8 cellular contexts compared by ENCODE assay signal in genomic region chr10:110528998-110529524, GRCh38. TPM values are rescaled to one million over a fixed set of nuclear protein-coding genes. Genes with fewer than 3 reads are reported as not detected.
DNase-seq lines count a peak whose midpoint lies in the region; ATAC-seq and TF ChIP-seq lines count a peak whose summit lies in the region.
"Not testable (repeated sequence)": the region's sequence is repeated elsewhere in the genome, so short reads cannot be mapped to it uniquely, and the experiment has no call there.

No MANE protein-coding gene starts in this region.

- H3K4me3 ChIP-seq in SU-DHL-6 (ENCODE audit: insufficient read depth, low read length, poor library complexity, severe bottlenecking); iPS-18a (ENCODE audit: low read length): not testable (repeated sequence)

- not testable (repeated sequence) for H3K36me3 Mint-ChIP-seq in activated naive CD4-positive, alpha-beta T cell treated with anti-CD3 and anti-CD28 coated beads for 36 hours (ENCODE audit: low read depth); stimulated activated naive CD8-positive, alpha-beta T cell treated with anti-CD3 and anti-CD28 coated beads, Interleukin-15, Interleukin-2, amounts not matched to agents 100 ng/mL and 50 ng/mL, for 24 hours (ENCODE audit: low read depth)

- H3K9ac ChIP-seq in SU-DHL-6 (ENCODE audit: low read length), result not testable (repeated sequence)
- H3K9ac ChIP-seq in iPS-18a (ENCODE audit: low read length), result peak overlapping the region; percentile 24

- H3K27ac ChIP-seq in SU-DHL-6 (ENCODE audit: low read depth, low read length), result peak overlapping the region; percentile 43
- not testable (repeated sequence) for H3K27ac ChIP-seq in iPS-18a (ENCODE audit: low read length)

- H3K4me1 Mint-ChIP-seq in activated naive CD4-positive, alpha-beta T cell treated with anti-CD3 and anti-CD28 coated beads for 36 hours (ENCODE audit: low read depth), result peaks cover 53% of the 10 kb centered on the region
- peaks cover 65% of the 10 kb centered on the region for H3K4me1 Mint-ChIP-seq in stimulated activated naive CD8-positive, alpha-beta T cell treated with anti-CD3 and anti-CD28 coated beads, Interleukin-15, Interleukin-2, amounts not matched to agents 100 ng/mL and 50 ng/mL, for 24 hours (ENCODE audit: low read depth)

- DNase-seq in GM13977 (ENCODE audit: low spot score), result peak; percentile 59
- DNase-seq in activated naive CD4-positive, alpha-beta T cell treated with anti-CD3 and anti-CD28 coated beads for 36 hours, result peak; percentile 68

- not testable (repeated sequence) for H3K27me3 ChIP-seq in SU-DHL-6 (ENCODE audit: low read length); iPS-18a (ENCODE audit: control insufficient read depth, insufficient read depth, low read length)

- H3K4me2 ChIP-seq in SU-DHL-6 (ENCODE audit: low read depth, low read length, poor library complexity, severe bottlenecking), result peak overlapping the region; percentile 42

- TF ChIP-seq CTCF in GM13977 (IDR thresholded peaks at IDR 0.05; ENCODE audit: extremely low read depth, insufficient read depth, missing control alignments); SU-DHL-6 (IDR thresholded peaks at IDR 0.05; ENCODE audit: insufficient read depth, low read length, poor library complexity, severe bottlenecking): not testable (repeated sequence)

- not testable (repeated sequence) for H3K9me2 ChIP-seq in SU-DHL-6 (replicated peaks; ENCODE audit: insufficient read depth, low read length)

- H2AFZ ChIP-seq in SU-DHL-6 (ENCODE audit: low read depth, low read length, severe bottlenecking), result not testable (repeated sequence)

- in situ Hi-C loops in GM13977 (cut with MboI; ENCODE audit: low pct_unique_long_range_greater_than_20kb, low sequenced_read_pairs, unreplicated experiment), result not testable (repeated sequence)

- H3K4me3 Mint-ChIP-seq in activated naive CD4-positive, alpha-beta T cell treated with anti-CD3 and anti-CD28 coated beads for 36 hours, result not testable (repeated sequence)
- H3K4me3 Mint-ChIP-seq in stimulated activated naive CD8-positive, alpha-beta T cell treated with anti-CD3 and anti-CD28 coated beads, Interleukin-15, Interleukin-2, amounts not matched to agents 100 ng/mL and 50 ng/mL, for 24 hours, result peak overlapping the region; percentile 56

- CTCF ChIA-PET in activated naive CD4-positive, alpha-beta T cell treated with anti-CD3 and anti-CD28 coated beads for 36 hours (lab: Charles Lee), result interaction anchor here (0.6 to 3.6 kb wide), 6 partner anchors 18 to 223 kb away, joined by 3 to 17 read pairs (median 3); no protein-coding TSS in a partner anchor

- H3K27me3 Mint-ChIP-seq in activated naive CD4-positive, alpha-beta T cell treated with anti-CD3 and anti-CD28 coated beads for 36 hours (ENCODE audit: low read depth); stimulated activated naive CD8-positive, alpha-beta T cell treated with anti-CD3 and anti-CD28 coated beads, Interleukin-15, Interleukin-2, amounts not matched to agents 100 ng/mL and 50 ng/mL, for 24 hours: not testable (repeated sequence)

- not testable (repeated sequence) for H3K79me2 ChIP-seq in SU-DHL-6 (ENCODE audit: insufficient read depth, low read length)

- not testable (repeated sequence) for H3F3A ChIP-seq in SU-DHL-6 (ENCODE audit: insufficient read depth)

- not testable (repeated sequence) for H3K9me3 ChIP-seq in SU-DHL-6 (ENCODE audit: insufficient read depth, low read length); iPS-18a (ENCODE audit: control insufficient read depth, low read depth, low read length)

- intact Hi-C loops in activated naive CD4-positive, alpha-beta T cell treated with anti-CD3 and anti-CD28 coated beads for 36 hours (cut with micrococcal nuclease), result loop anchor here (1.0 kb wide), 6 partner anchors 7 to 205 kb away; no protein-coding TSS in a partner anchor

- not testable (repeated sequence) for H3K36me3 ChIP-seq in SU-DHL-6 (ENCODE audit: low read length); iPS-18a (ENCODE audit: control insufficient read depth, low read depth, low read length)

- peak; percentile 75 for ATAC-seq in GM19455 (IDR thresholded peaks at IDR 0.05; ENCODE audit: unreplicated experiment)
- peak; percentile 77 for ATAC-seq in HG02678 (IDR thresholded peaks at IDR 0.05; ENCODE audit: unreplicated experiment)
- peak; percentile 85 for ATAC-seq in HG03439 (IDR thresholded peaks at IDR 0.05; ENCODE audit: unreplicated experiment)

- H3K27ac Mint-ChIP-seq in activated naive CD4-positive, alpha-beta T cell treated with anti-CD3 and anti-CD28 coated beads for 36 hours, result peak overlapping the region; percentile 72
- peak overlapping the region; percentile 87 for H3K27ac Mint-ChIP-seq in stimulated activated naive CD8-positive, alpha-beta T cell treated with anti-CD3 and anti-CD28 coated beads, Interleukin-15, Interleukin-2, amounts not matched to agents 100 ng/mL and 50 ng/mL, for 24 hours

- not testable (repeated sequence) for H4K20me1 ChIP-seq in SU-DHL-6 (ENCODE audit: low read depth, low read length)

- not testable (repeated sequence) for H3K4me1 ChIP-seq in iPS-18a (ENCODE audit: control insufficient read depth, low read depth, low read length)

- H3K9me3 Mint-ChIP-seq in activated naive CD4-positive, alpha-beta T cell treated with anti-CD3 and anti-CD28 coated beads for 36 hours; stimulated activated naive CD8-positive, alpha-beta T cell treated with anti-CD3 and anti-CD28 coated beads, Interleukin-15, Interleukin-2, amounts not matched to agents 100 ng/mL and 50 ng/mL, for 24 hours: not testable (repeated sequence)

RNA-seq across cellular contexts. Expression of gene DUSP5, which starts 31.4 kb away (rescaled TPM):
- total RNA-seq in activated naive CD4-positive, alpha-beta T cell treated with anti-CD3 and anti-CD28 coated beads for 36 hours, result 10 to 100 TPM; 51.0 to 53.5 TPM

RNA-seq across cellular contexts. Expression of gene SMC3, which starts 38.4 kb away (rescaled TPM):
- 10 to 100 TPM; 81.3 to 85.0 TPM for total RNA-seq in activated naive CD4-positive, alpha-beta T cell treated with anti-CD3 and anti-CD28 coated beads for 36 hours
